8 cellular contexts compared by ENCODE assay signal in genomic region chr4:151760713-151761661, GRCh38.
DNase-seq lines count a peak whose midpoint lies in the region; ATAC-seq lines count a peak whose summit lies in the region.

Gene GATB, minus strand, starts transcription at chr4:151761007. Its CDS starts 25 bp downstream, at chr4:151760982.

- DNase-seq in AG20443 (ENCODE audit: low spot score) (peak; percentile 97), NCI-H345 treated with DMSO at 0.1 percent for 48 hours (lab: John Stamatoyannopoulos, UW; ENCODE audit: unreplicated experiment) (peak; percentile 93), iris pigment epithelial cell (ENCODE audit: low read depth) (peak; percentile 97)
- peak; percentile 68 to 89 (median 80) for DNase-seq in activated CD4-positive, CD25-positive, alpha-beta regulatory T cell (lab: John Stamatoyannopoulos, UW)
- DNase-seq in central memory CD4-positive, alpha-beta T cell = peak; percentile 92
- DNase-seq in stimulated activated CD4-positive, alpha-beta T cell treated with anti-CD3 and anti-CD28 coated beads, Interleukin-12 subunit alpha, Interleukin-12 subunit beta, amount 100 ng/mL, for 24 hours (ENCODE audit: low read depth in 2 of 2) = peak; percentile 85

- peak; percentile 100 for ATAC-seq in GM19025 (IDR thresholded peaks at IDR 0.05; ENCODE audit: low read depth, unreplicated experiment)
- ATAC-seq in HG03342 (IDR thresholded peaks at IDR 0.05; ENCODE audit: unreplicated experiment) = peak; percentile 100

Comparison
In these comparisons a context has a peak if more than half of its experiments do, and no peak if none do; other contexts are left out.
1. Peak in every context shown above with its lines: DNase-seq and ATAC-seq.